32 cellular contexts compared by ENCODE assay signal in the genomic region with DNA sequence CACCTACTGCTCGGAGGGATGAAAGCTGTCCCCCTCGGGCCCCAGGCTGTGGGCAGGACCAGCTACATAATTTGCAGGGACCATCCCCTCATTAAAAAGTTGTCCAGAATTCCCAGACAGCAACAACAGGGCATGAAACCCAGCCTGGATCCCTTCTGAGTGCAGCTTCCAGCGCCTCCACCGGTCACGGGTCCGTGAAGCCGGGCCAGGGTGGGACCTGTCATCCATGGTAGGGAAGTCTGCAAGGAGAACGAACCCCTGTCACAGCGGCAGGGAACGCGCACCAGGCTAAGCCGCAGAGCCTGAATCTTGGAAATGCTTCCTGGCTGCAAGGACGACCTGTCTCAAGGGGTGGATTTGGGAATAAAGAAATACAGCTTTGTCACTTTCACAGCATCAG.
A peak's percentile ranks its signal among the peaks of the same experiment; 100 is the strongest.
DNase-seq lines count a peak whose midpoint lies in the region; TF ChIP-seq lines count a peak whose summit lies in the region.
"Had no signal": no experiment of that assay in that cellular context is flagged by ENCODE, and none has a peak within 500 bp of the region (broad histone marks: within the 10 kb centered on the region; RNA-seq: fewer than 3 reads in every experiment).

No MANE protein-coding gene starts in this region.

- H2BK15ac ChIP-seq in neuronal stem cell (ENCODE audit: low read length): no peak overlapping the region

- TF ChIP-seq RAD21 in neural cell (conservative IDR thresholded peaks at IDR 0.05): no peak

- H3K23ac ChIP-seq in neuronal stem cell (ENCODE audit: low read depth, low read length, poor library complexity): no peak overlapping the region

- H3K4me2 ChIP-seq in neural cell (ENCODE audit: low read length): no peak overlapping the region
- no peak overlapping the region for H3K4me2 ChIP-seq in neuronal stem cell (ENCODE audit: insufficient read depth, low read length, poor library complexity, severe bottlenecking)
- H3K4me2 ChIP-seq: A549, BLaER1 had no signal

- POLR2A ChIA-PET in CD4-positive, alpha-beta memory T cell (lab: Charles Lee; ENCODE audit: partially characterized antibody): no interaction called here
- POLR2A ChIA-PET in MCF 10A (lab: Yijun Ruan, JAX): no interaction called here

- no peak overlapping the region for H3K27ac Mint-ChIP-seq in CD4-positive, alpha-beta memory T cell
- H3K27ac Mint-ChIP-seq in MCF 10A (ENCODE audit: low read depth, unreplicated experiment): no peak overlapping the region
- H3K27ac Mint-ChIP-seq: B cell; CD14-positive monocyte; CD4-positive, alpha-beta T cell; CD4-positive, CD25-positive, alpha-beta regulatory T cell; CD8-positive, alpha-beta memory T cell; CD8-positive, alpha-beta T cell had no signal

- no peak overlapping the region for H2AFZ ChIP-seq in neural cell (ENCODE audit: low read depth, low read length)
- H2AFZ ChIP-seq in neuronal stem cell (ENCODE audit: low read length): no peak overlapping the region

- H3K27me3 Mint-ChIP-seq in CD4-positive, alpha-beta memory T cell: peaks cover 28 to 38% of the 10 kb centered on the region in 2 donors
- peaks cover 91% of the 10 kb centered on the region for H3K27me3 Mint-ChIP-seq in MCF 10A (ENCODE audit: insufficient read depth, unreplicated experiment)

- no peak overlapping the region for H3K4me3 Mint-ChIP-seq in CD4-positive, alpha-beta memory T cell
- H3K4me3 Mint-ChIP-seq in MCF 10A (ENCODE audit: unreplicated experiment): no peak overlapping the region
- H3K4me3 Mint-ChIP-seq: B cell; CD14-positive monocyte; CD4-positive, alpha-beta T cell; CD4-positive, CD25-positive, alpha-beta regulatory T cell; CD8-positive, alpha-beta memory T cell; CD8-positive, alpha-beta T cell had no signal

- WGBS in neuronal stem cell (ENCODE audit: extremely low coverage in 2 of 2, insufficient read length in 2 of 2, insufficient replicate concordance in 1 of 2), 2 donors: no CpG with 5 or more reads among the region's 13 CpGs

- TF ChIP-seq CTCF in neural cell (IDR thresholded peaks at IDR 0.05; ENCODE audit: poor library complexity, severe bottlenecking) (no peak), MCF 10A (IDR thresholded peaks at IDR 0.05; ENCODE audit: unreplicated experiment) (no peak)

- H4K91ac ChIP-seq in neuronal stem cell (ENCODE audit: low read depth, low read length, poor library complexity): no peak overlapping the region

- H4K20me1 ChIP-seq in neural cell (ENCODE audit: insufficient read depth): no peaks in the 10 kb centered on the region

- H3K79me1 ChIP-seq in neuronal stem cell (ENCODE audit: low read depth, low read length): no peaks in the 10 kb centered on the region

- H3K4ac ChIP-seq in neuronal stem cell (ENCODE audit: low read length): no peak overlapping the region

- H3K9me3 ChIP-seq in neural cell (ENCODE audit: low read length) (no peaks in the 10 kb centered on the region), neuronal stem cell (replicated peaks in 1 of 2; ENCODE audit: control insufficient read depth in 2 of 2, insufficient read depth in 1 of 2, low read depth in 1 of 2, low read length in 2 of 2) (peaks cover 0 to 4% of the 10 kb centered on the region in 2 donors)
- H3K9me3 ChIP-seq in CD4-positive, alpha-beta memory T cell (ENCODE audit: control insufficient read depth in 1 of 2, low read length in 2 of 2): no peaks in the 10 kb centered on the region
- H3K9me3 ChIP-seq: BE2C; BLaER1; BLaER1 treated with 17β-estradiol and CSF1 and Interleukin-3, amounts not matched to agents 10 nM and 100 nM; Caco-2 had no signal

- H2BK5ac ChIP-seq in neuronal stem cell (ENCODE audit: low read length): no peak overlapping the region

- peaks cover 14 to 23% (median 17%) of the 10 kb centered on the region in 4 donors for H3K4me1 Mint-ChIP-seq in CD4-positive, alpha-beta memory T cell
- peaks cover 11% of the 10 kb centered on the region for H3K4me1 Mint-ChIP-seq in MCF 10A (ENCODE audit: insufficient read depth, unreplicated experiment)

- CTCF ChIA-PET in CD4-positive, alpha-beta memory T cell (lab: Charles Lee; ENCODE audit: partially characterized antibody): interaction anchor here (1.2 kb wide), 1 partner anchor 8 kb away, joined by 5 read pairs; no protein-coding TSS in a partner anchor
- CTCF ChIA-PET in MCF 10A (lab: Yijun Ruan, JAX): interaction anchor here (0.9 to 13.5 kb wide), 4 partner anchors 201 to 354 kb away, joined by 3 to 273 read pairs (median 108); no protein-coding TSS in a partner anchor

- no TSS peak for BruUV-seq in MCF 10A (replicated peaks; lab: Mats Ljungman, UMichigan)

- H2BK120ac ChIP-seq in neuronal stem cell (ENCODE audit: low read depth, low read length): no peak overlapping the region

- H3K79me2 ChIP-seq in neural cell (replicated peaks; ENCODE audit: insufficient read depth, low read length): no peaks in the 10 kb centered on the region

- DNase-seq in left kidney (ENCODE audit: low read depth, low spot score) (peak; percentile 35), neuronal stem cell (ENCODE audit: low spot score) (no peak), T-helper 9 cell (no peak), MCF 10A (ENCODE audit: unreplicated experiment) (no peak)
- DNase-seq in CD4-positive, alpha-beta memory T cell: no peak
- DNase-seq: 8988T; ACHN; AML-193; BE2C; C1 segment of cervical spinal cord; Caco-2; Calu3; CD4-positive, alpha-beta T cell; CD4-positive, CD25-positive, alpha-beta regulatory T cell; CD8-positive, alpha-beta memory T cell; CD8-positive, alpha-beta T cell; COR-L47; DMS 273 treated with DMSO at 0.1 percent for 48 hours; DMS153; DMS53; DMS79; DMS79 treated with DMSO at 0.1 percent for 48 hours; DND-41; EL had no signal

- no peaks in the 10 kb centered on the region for H3K36me3 ChIP-seq in neural cell (ENCODE audit: insufficient read depth, low read length)
- no peaks in the 10 kb centered on the region for H3K36me3 ChIP-seq in neuronal stem cell (replicated peaks in 1 of 2; ENCODE audit: control insufficient read depth in 2 of 2, insufficient read depth in 2 of 2, low read length in 2 of 2)
- H3K36me3 ChIP-seq in CD4-positive, alpha-beta memory T cell (ENCODE audit: insufficient read depth, low read length): no peaks in the 10 kb centered on the region
- H3K36me3 ChIP-seq: BE2C; BLaER1; BLaER1 treated with 17β-estradiol and CSF1 and Interleukin-3, amounts not matched to agents 10 nM and 100 nM had no signal

- H3K9ac ChIP-seq in neural cell (ENCODE audit: low read length): no peak overlapping the region
- no peak overlapping the region for H3K9ac ChIP-seq in neuronal stem cell (ENCODE audit: low read depth, low read length, poor library complexity)
- H3K9ac ChIP-seq: BLaER1; BLaER1 treated with 17β-estradiol and CSF1 and Interleukin-3, amounts not matched to agents 10 nM and 100 nM had no signal

- TF ChIP-seq EP300 in neural cell (conservative IDR thresholded peaks at IDR 0.05; ENCODE audit: poor library complexity, severe bottlenecking): no peak

- H3K18ac ChIP-seq in neuronal stem cell (ENCODE audit: low read length): peak overlapping the region; percentile 74

- H3K27me3 ChIP-seq in neural cell (ENCODE audit: insufficient read depth, low read depth, low read length): peaks cover 10% of the 10 kb centered on the region
- H3K27me3 ChIP-seq in neuronal stem cell (ENCODE audit: control insufficient read depth in 3 of 3, insufficient read depth in 3 of 3, low read depth in 1 of 3, low read length in 3 of 3): peaks cover 0 to 62% (median 15%) of the 10 kb centered on the region in 3 experiments
- H3K27me3 ChIP-seq in CD4-positive, alpha-beta memory T cell (ENCODE audit: insufficient read depth, low read length): peaks cover 4% of the 10 kb centered on the region

- no peak overlapping the region for H3K14ac ChIP-seq in neuronal stem cell (ENCODE audit: low read length)

- no peak overlapping the region for H2AK5ac ChIP-seq in neuronal stem cell (ENCODE audit: low read depth, low read length)

- H3K4me1 ChIP-seq in neuronal stem cell (ENCODE audit: control insufficient read depth in 2 of 2, insufficient read depth in 1 of 2, low read depth in 1 of 2, low read length in 2 of 2): peaks cover 3 to 17% of the 10 kb centered on the region in 2 donors
- peaks cover 9% of the 10 kb centered on the region for H3K4me1 ChIP-seq in CD4-positive, alpha-beta memory T cell (ENCODE audit: insufficient read depth, low read length)
- H3K4me1 ChIP-seq: BE2C had no signal

- no peaks in the 10 kb centered on the region for H3F3A ChIP-seq in neural cell (ENCODE audit: insufficient read depth, low read length, poor library complexity, severe bottlenecking)

- H3K36me3 Mint-ChIP-seq in CD4-positive, alpha-beta memory T cell: no peaks in the 10 kb centered on the region
- no peaks in the 10 kb centered on the region for H3K36me3 Mint-ChIP-seq in MCF 10A (ENCODE audit: insufficient read depth, unreplicated experiment)
- H3K36me3 Mint-ChIP-seq: CD14-positive monocyte; CD8-positive, alpha-beta memory T cell; CD8-positive, alpha-beta T cell had no signal

- no peak overlapping the region for H2BK12ac ChIP-seq in neuronal stem cell (ENCODE audit: low read length)

- H3K9me2 ChIP-seq in neural cell (ENCODE audit: insufficient read depth, low read length): no peaks in the 10 kb centered on the region

- H3K4me3 ChIP-seq in neural cell (ENCODE audit: low read length): no peak overlapping the region
- no peak overlapping the region for H3K4me3 ChIP-seq in neuronal stem cell (ENCODE audit: low read length in 2 of 2)
- no peak overlapping the region for H3K4me3 ChIP-seq in CD4-positive, alpha-beta memory T cell (ENCODE audit: low read length in 2 of 2)
- H3K4me3 ChIP-seq: A549; BLaER1; BLaER1 treated with 17β-estradiol and CSF1 and Interleukin-3, amounts not matched to agents 10 nM and 100 nM had no signal

- H4K8ac ChIP-seq in neuronal stem cell (ENCODE audit: low read depth, low read length): no peak overlapping the region

- no peaks in the 10 kb centered on the region for H3K9me3 Mint-ChIP-seq in CD4-positive, alpha-beta memory T cell
- no peaks in the 10 kb centered on the region for H3K9me3 Mint-ChIP-seq in MCF 10A (ENCODE audit: unreplicated experiment)
- H3K9me3 Mint-ChIP-seq: CD4-positive, alpha-beta T cell; CD4-positive, CD25-positive, alpha-beta regulatory T cell; CD8-positive, alpha-beta memory T cell; CD8-positive, alpha-beta T cell had no signal

- no peak overlapping the region for H3K27ac ChIP-seq in neural cell (ENCODE audit: low read length)
- no peak overlapping the region for H3K27ac ChIP-seq in neuronal stem cell (replicated peaks; ENCODE audit: low read length)
- H3K27ac ChIP-seq in CD4-positive, alpha-beta memory T cell (ENCODE audit: low read depth, low read length): no peak overlapping the region
- H3K27ac ChIP-seq: 22Rv1; A549; BLaER1; BLaER1 treated with 17β-estradiol and CSF1 and Interleukin-3, amounts not matched to agents 10 nM and 100 nM; C4-2B had no signal

- intact Hi-C loops in CD4-positive, alpha-beta memory T cell (cut with micrococcal nuclease): no loop called here
- intact Hi-C loops in MCF 10A (cut with micrococcal nuclease): loop anchor here (10.0 kb wide), 1 partner anchor 382 kb away; no protein-coding TSS in a partner anchor

TF ChIP-seq in neural cell, 6 proteins besides CTCF, POLR2A, EP300 and RAD21 (continues in another document):
- no peak for TF ChIP-seq POLR2AphosphoS5 (IDR thresholded peaks at IDR 0.05)
